21 cellular contexts compared by ENCODE assay signal in the genomic region with DNA sequence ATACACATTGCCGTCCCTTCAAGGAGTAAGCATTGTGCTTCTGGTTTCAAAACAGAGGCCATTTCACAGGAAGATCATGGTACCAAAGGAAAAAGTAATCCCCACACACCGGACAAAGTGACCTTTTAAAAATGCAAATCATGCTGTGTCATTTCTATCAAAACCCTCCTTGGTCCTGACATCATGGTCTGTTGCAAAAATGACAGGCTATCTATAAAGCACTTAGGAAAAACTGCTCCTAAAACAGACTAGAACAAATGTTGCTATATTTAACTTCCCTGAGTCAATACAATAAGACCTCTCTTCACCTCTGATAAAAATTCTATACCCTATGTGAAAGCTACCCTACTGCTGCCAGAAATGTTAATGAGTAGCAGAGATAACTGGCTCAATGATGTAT.
"Had no signal": no experiment of that assay in that cellular context is flagged by ENCODE, and none has a peak within 500 bp of the region (broad histone marks: within the 10 kb centered on the region; RNA-seq: fewer than 3 reads in every experiment).

No MANE protein-coding gene starts in this region.

- H3K27me3 Mint-ChIP-seq: activated naive CD4-positive, alpha-beta T cell treated with anti-CD3 and anti-CD28 coated beads, Interleukin-2, amount 10 ng/mL, durations not matched to agents 7 days and 5 days; progenitor cell of endocrine pancreas; T-cell had no signal

- H3K27me3 ChIP-seq: gastroesophageal sphincter, stomach, suprapubic skin, transverse colon had no signal

- H3K4me3 Mint-ChIP-seq: activated naive CD4-positive, alpha-beta T cell treated with anti-CD3 and anti-CD28 coated beads, Interleukin-2, amount 10 ng/mL, durations not matched to agents 7 days and 5 days; natural killer cell; T-cell had no signal

- H3K4me3 ChIP-seq: gastroesophageal sphincter, lower lobe of right lung, stomach, suprapubic skin, transverse colon had no signal

- H3K9me3 ChIP-seq: gastroesophageal sphincter, lower lobe of right lung, suprapubic skin had no signal

- H3K27ac ChIP-seq: epithelial cell of prostate, gastroesophageal sphincter, lower lobe of right lung, stomach, suprapubic skin, transverse colon had no signal

- H3K4me1 ChIP-seq: lower lobe of right lung, suprapubic skin, transverse colon had no signal

- ATAC-seq: gastroesophageal sphincter, left colon, lower lobe of right lung, natural killer cell, SK-N-SH treated with all-trans-retinoic acid at 6 μM for 48 hours, T-cell had no signal

- DNase-seq: activated CD4-positive, alpha-beta T cell treated with anti-CD3 and anti-CD28 coated beads for 1 hour; activated CD8-positive, alpha-beta memory T cell treated with anti-CD3 and anti-CD28 coated beads, Interleukin-2, amount 50 U/mL, for 48 hours; activated effector memory CD4-positive, alpha-beta T cell treated with anti-CD3 and anti-CD28 coated beads, Interleukin-2, amount 50 U/mL, for 16 hours; activated naive CD4-positive, alpha-beta T cell treated with anti-CD3 and anti-CD28 coated beads, Interleukin-2, amount 10 ng/mL, durations not matched to agents 7 days and 5 days; activated T-cell treated with anti-CD3 and anti-CD28 coated beads, Interleukin-2, amount 50 U/mL, for 48 hours; cortex of kidney; head of caudate nucleus; islet precursor cell; left colon; lower lobe of right lung; natural killer cell; retina; stimulated activated CD4-positive, alpha-beta T cell treated with anti-CD3 and anti-CD28 coated beads, Interleukin-4, amount 100 ng/mL, for 4 hours; stomach; T-cell; transverse colon had no signal

- H3K27ac Mint-ChIP-seq: activated naive CD4-positive, alpha-beta T cell treated with anti-CD3 and anti-CD28 coated beads, Interleukin-2, amount 10 ng/mL, durations not matched to agents 7 days and 5 days; natural killer cell; progenitor cell of endocrine pancreas had no signal

- H3K36me3 ChIP-seq: gastroesophageal sphincter, lower lobe of right lung, stomach, suprapubic skin, transverse colon had no signal
